Comparison of ENCODE assay signal across 15 cellular contexts in the genomic region with DNA sequence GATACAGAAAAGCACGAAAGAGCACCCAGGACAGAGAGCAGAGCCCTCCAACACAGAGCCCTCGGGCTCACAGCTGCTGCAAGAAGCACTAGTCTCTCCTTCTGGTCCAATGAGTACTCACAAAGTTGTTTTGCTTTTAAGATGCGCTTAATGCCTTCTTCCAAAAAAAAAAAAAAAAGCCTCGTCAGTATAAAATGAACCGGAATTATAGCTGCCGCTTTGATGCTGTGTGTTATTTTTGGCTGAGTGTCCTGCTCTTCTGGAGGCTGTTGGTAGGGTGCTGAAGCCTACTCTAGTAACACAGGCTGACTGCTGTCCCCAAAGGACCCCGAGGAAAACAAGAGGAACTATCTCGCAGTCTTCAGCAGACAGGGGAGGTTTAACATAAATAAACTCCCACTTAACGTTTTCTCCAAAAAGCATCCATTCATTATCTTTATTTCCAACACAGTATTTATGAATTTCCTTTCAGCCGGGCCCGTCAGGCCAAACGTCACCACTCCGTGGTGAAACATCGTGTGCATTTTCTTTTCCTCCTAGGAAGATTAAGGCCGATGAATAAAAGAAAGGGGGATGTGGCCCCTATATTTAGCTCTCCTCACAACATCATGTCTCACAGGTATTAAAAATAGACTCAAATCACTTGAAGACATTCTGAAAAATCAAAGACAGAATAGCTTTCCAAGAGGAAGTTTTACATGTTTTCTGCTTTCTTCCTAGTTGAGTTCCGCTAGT.
DNase-seq lines count a peak whose midpoint lies in the region; ATAC-seq and TF ChIP-seq lines count a peak whose summit lies in the region.
"Had no signal": no experiment of that assay in that cellular context is flagged by ENCODE, and none has a peak within 500 bp of the region (broad histone marks: within the 10 kb centered on the region; RNA-seq: fewer than 3 reads in every experiment).

No MANE protein-coding gene starts in this region.

- intact Hi-C loops in esophagus muscularis mucosa (cut with DNase I), result no loop called here

- TF ChIP-seq CTCF in esophagus muscularis mucosa (IDR thresholded peaks at IDR 0.05) (no peak), suprapubic skin (IDR thresholded peaks at IDR 0.05) (no peak)

- WGBS in esophagus muscularis mucosa, result 27% methylated on average over 16 of the region's 16 CpGs
- 68% methylated on average over 16 of the region's 16 CpGs for WGBS in suprapubic skin

- TF ChIP-seq POLR2A in esophagus muscularis mucosa (IDR thresholded peaks at IDR 0.05; ENCODE audit: low read depth) (no peak), suprapubic skin (IDR thresholded peaks at IDR 0.05) (no peak)

- H3K9me3 ChIP-seq in esophagus muscularis mucosa (no peaks in the 10 kb centered on the region), suprapubic skin (no peaks in the 10 kb centered on the region)

- no peaks in the 10 kb centered on the region for H3K36me3 Mint-ChIP-seq in stimulated activated effector memory CD8-positive, alpha-beta T cell treated with anti-CD3 and anti-CD28 coated beads, Interleukin-12 subunit alpha, Interleukin-12 subunit beta, amount 100 ng/mL, for 72 hours
- H3K36me3 Mint-ChIP-seq: immature natural killer cell had no signal

- H3K4me3 Mint-ChIP-seq in stimulated activated effector memory CD8-positive, alpha-beta T cell treated with anti-CD3 and anti-CD28 coated beads, Interleukin-12 subunit alpha, Interleukin-12 subunit beta, amount 100 ng/mL, for 72 hours, result no peak overlapping the region
- H3K4me3 Mint-ChIP-seq: activated CD8-positive, alpha-beta T cell treated with anti-CD3 and anti-CD28 coated beads, Interleukin-2, amount 10 ng/mL, durations not matched to agents 7 days and 5 days; immature natural killer cell had no signal

- TF ChIP-seq EP300 in esophagus muscularis mucosa (IDR thresholded peaks at IDR 0.05), result no peak
- no peak for TF ChIP-seq EP300 in suprapubic skin (IDR thresholded peaks at IDR 0.05)

- H3K4me1 ChIP-seq in esophagus muscularis mucosa (peaks cover 16 to 36% (median 33%) of the 10 kb centered on the region in 4 donors), suprapubic skin (no peaks in the 10 kb centered on the region)

- DNase-seq in NCI-H2029 (lab: John Stamatoyannopoulos, UW) (peak; percentile 1), NCI-H2029 treated with DMSO at 0.1 percent for 48 hours (lab: John Stamatoyannopoulos, UW) (no peak), esophagus muscularis mucosa (ENCODE audit: extremely low spot score) (no peak), iris pigment epithelial cell (ENCODE audit: low read depth) (peak; percentile 71), stromal cell of bone marrow (ENCODE audit: low read depth) (peak; percentile 52), ecto neural progenitor cell (ENCODE audit: low spot score) (no peak), suprapubic skin (ENCODE audit: low spot score in 2 of 2) (no peak)
- DNase-seq in stimulated activated effector memory CD8-positive, alpha-beta T cell treated with anti-CD3 and anti-CD28 coated beads, Interleukin-12 subunit alpha, Interleukin-12 subunit beta, amount 100 ng/mL, for 72 hours (ENCODE audit: low spot score in 2 of 2), result no peak
- DNase-seq: activated CD8-positive, alpha-beta T cell treated with anti-CD3 and anti-CD28 coated beads, Interleukin-2, amount 10 ng/mL, durations not matched to agents 7 days and 5 days; DMS79 treated with DMSO at 0.1 percent for 48 hours; effector CD8-positive, alpha-beta T cell; immature natural killer cell; NCI-H226; occipital lobe had no signal

- peaks cover 10% of the 10 kb centered on the region for H3K9me3 Mint-ChIP-seq in stimulated activated effector memory CD8-positive, alpha-beta T cell treated with anti-CD3 and anti-CD28 coated beads, Interleukin-12 subunit alpha, Interleukin-12 subunit beta, amount 100 ng/mL, for 72 hours

- ATAC-seq in stimulated activated effector memory CD8-positive, alpha-beta T cell treated with anti-CD3 and anti-CD28 coated beads, Interleukin-12 subunit alpha, Interleukin-12 subunit beta, amount 100 ng/mL, for 72 hours, result no peak
- ATAC-seq: activated CD8-positive, alpha-beta T cell treated with anti-CD3 and anti-CD28 coated beads, Interleukin-2, amount 10 ng/mL, durations not matched to agents 7 days and 5 days had no signal

- H3K27ac Mint-ChIP-seq in stimulated activated effector memory CD8-positive, alpha-beta T cell treated with anti-CD3 and anti-CD28 coated beads, Interleukin-12 subunit alpha, Interleukin-12 subunit beta, amount 100 ng/mL, for 72 hours, result no peak overlapping the region
- H3K27ac Mint-ChIP-seq: activated CD8-positive, alpha-beta T cell treated with anti-CD3 and anti-CD28 coated beads, Interleukin-2, amount 10 ng/mL, durations not matched to agents 7 days and 5 days; immature natural killer cell had no signal

- H3K27me3 ChIP-seq in esophagus muscularis mucosa (no peaks in the 10 kb centered on the region), suprapubic skin (no peaks in the 10 kb centered on the region)

- H3K27ac ChIP-seq in esophagus muscularis mucosa (replicated peaks in 1 of 4), result peak overlapping the region; percentile 40 to 69 (median 68)
- no peak overlapping the region for H3K27ac ChIP-seq in suprapubic skin
- H3K27ac ChIP-seq: 22Rv1 had no signal

- no peaks in the 10 kb centered on the region for H3K4me1 Mint-ChIP-seq in stimulated activated effector memory CD8-positive, alpha-beta T cell treated with anti-CD3 and anti-CD28 coated beads, Interleukin-12 subunit alpha, Interleukin-12 subunit beta, amount 100 ng/mL, for 72 hours
- H3K4me1 Mint-ChIP-seq: immature natural killer cell had no signal

- H3K4me3 ChIP-seq in esophagus muscularis mucosa (peak overlapping the region; percentile 5 to 28 (median 23)), suprapubic skin (no peak overlapping the region)

- H3K36me3 ChIP-seq in esophagus muscularis mucosa (no peaks in the 10 kb centered on the region), suprapubic skin (no peaks in the 10 kb centered on the region)

Comparison
In these comparisons a context has a peak if more than half of its experiments do, and no peak if none do; other contexts are left out.
1. DNase-seq: peak in NCI-H2029 (single experiment), iris pigment epithelial cell (single experiment) and stromal cell of bone marrow (single experiment); none in NCI-H2029 treated with DMSO at 0.1 percent for 48 hours (single experiment), esophagus muscularis mucosa (single experiment), ecto neural progenitor cell (single experiment), stimulated activated effector memory CD8-positive, alpha-beta T cell treated with anti-CD3 and anti-CD28 coated beads, Interleukin-12 subunit alpha, Interleukin-12 subunit beta, amount 100 ng/mL, for 72 hours (0 of 2) and suprapubic skin (0 of 2).